2 cellular contexts compared by ENCODE assay signal in the genomic region with DNA sequence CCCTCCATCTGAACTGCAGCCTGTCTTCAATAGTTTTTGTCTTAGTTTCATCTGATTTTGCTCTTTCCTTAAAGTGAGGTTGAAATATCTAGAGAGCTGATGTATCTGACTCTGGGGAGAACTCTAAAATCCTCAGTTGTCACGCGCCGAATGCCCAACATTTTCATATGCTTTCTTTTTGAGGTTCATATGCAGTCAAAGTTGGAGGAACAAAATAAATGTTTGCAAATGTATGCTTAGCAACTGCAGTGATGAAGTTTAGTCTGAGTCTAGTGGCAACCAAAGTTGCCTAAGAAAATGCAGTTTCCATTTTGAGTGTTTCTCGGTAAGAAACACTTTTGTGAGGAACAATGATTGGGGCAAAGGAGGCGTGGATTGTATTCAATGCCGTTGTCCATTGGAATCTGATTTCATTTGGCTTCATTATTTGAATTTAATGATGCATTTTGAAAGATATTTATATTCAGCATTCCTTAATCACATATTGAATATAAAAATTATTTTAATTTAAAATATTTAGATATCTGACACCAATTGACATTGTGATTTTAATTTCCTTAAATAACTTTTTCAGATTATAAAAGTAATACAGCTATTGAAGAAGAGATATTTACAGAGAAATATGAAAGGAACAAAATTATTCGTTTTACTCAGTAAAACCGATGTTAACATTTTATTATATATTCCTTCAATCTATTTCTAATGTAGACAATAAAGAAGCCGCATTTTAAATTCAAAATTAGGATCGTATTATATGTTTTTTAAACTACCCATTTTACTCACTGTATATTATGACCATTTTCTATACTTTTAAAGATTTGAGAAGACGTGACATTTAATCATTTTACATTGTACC.
TF ChIP-seq lines count a peak whose summit lies in the region.

No MANE protein-coding gene starts in this region.

TF ChIP-seq in endothelial cell of umbilical vein, 7 proteins besides CTCF, POLR2A, EP300 and RAD21:
- no peak for TF ChIP-seq POLR2AphosphoS5 (IDR thresholded peaks at IDR 0.05; ENCODE audit: insufficient read depth, low read depth, low read length)
- TF ChIP-seq JUN (IDR thresholded peaks at IDR 0.05; ENCODE audit: borderline replicate concordance, insufficient read depth, insufficient read length, low read depth) = no peak
- TF ChIP-seq EZH2 (IDR thresholded peaks at IDR 0.05; ENCODE audit: borderline replicate concordance, low read depth, low read length, severe bottlenecking) = no peak
- no peak for TF ChIP-seq MYC (IDR thresholded peaks at IDR 0.05; ENCODE audit: low read depth, low read length)
- TF ChIP-seq FOS (IDR thresholded peaks at IDR 0.05; ENCODE audit: borderline replicate concordance, insufficient read depth, low read length) = no peak
- TF ChIP-seq, protein P1, sequence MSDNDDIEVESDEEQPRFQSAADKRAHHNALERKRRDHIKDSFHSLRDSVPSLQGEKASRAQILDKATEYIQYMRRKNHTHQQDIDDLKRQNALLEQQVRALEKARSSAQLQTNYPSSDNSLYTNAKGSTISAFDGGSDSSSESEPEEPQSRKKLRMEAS (IDR thresholded peaks at IDR 0.05; ENCODE audit: insufficient read depth, insufficient read length) = no peak
- TF ChIP-seq GATA2 (IDR thresholded peaks at IDR 0.05; ENCODE audit: insufficient read depth, insufficient read length, low read depth, low read length) = no peak

TF ChIP-seq in HEK293T, 16 proteins besides CTCF, POLR2A, EP300 and RAD21 (continued from another document):
- TF ChIP-seq TARDBP (IDR thresholded peaks at IDR 0.05) (no peak), L3MBTL2 (conservative IDR thresholded peaks at IDR 0.05) (no peak), HDGF (IDR thresholded peaks at IDR 0.05; ENCODE audit: borderline replicate concordance) (no peak), FOXM1 (IDR thresholded peaks at IDR 0.05; ENCODE audit: borderline replicate concordance) (no peak), LEF1 (IDR thresholded peaks at IDR 0.05; ENCODE audit: borderline replicate concordance) (no peak), ARNT (IDR thresholded peaks at IDR 0.05) (no peak), BHLHE40 (IDR thresholded peaks at IDR 0.05; ENCODE audit: borderline replicate concordance) (no peak), CTBP1 (IDR thresholded peaks at IDR 0.05; ENCODE audit: borderline replicate concordance) (no peak), ZNF384 (IDR thresholded peaks at IDR 0.05) (no peak), SP1 (IDR thresholded peaks at IDR 0.05) (no peak), ELF4 (IDR thresholded peaks at IDR 0.05) (no peak), SUZ12 (IDR thresholded peaks at IDR 0.05) (no peak), NFRKB (IDR thresholded peaks at IDR 0.05) (no peak)
- TF ChIP-seq, protein P2, sequence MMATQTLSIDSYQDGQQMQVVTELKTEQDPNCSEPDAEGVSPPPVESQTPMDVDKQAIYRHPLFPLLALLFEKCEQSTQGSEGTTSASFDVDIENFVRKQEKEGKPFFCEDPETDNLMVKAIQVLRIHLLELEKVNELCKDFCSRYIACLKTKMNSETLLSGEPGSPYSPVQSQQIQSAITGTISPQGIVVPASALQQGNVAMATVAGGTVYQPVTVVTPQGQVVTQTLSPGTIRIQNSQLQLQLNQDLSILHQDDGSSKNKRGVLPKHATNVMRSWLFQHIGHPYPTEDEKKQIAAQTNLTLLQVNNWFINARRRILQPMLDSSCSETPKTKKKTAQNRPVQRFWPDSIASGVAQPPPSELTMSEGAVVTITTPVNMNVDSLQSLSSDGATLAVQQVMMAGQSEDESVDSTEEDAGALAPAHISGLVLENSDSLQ (IDR thresholded peaks at IDR 0.05) = no peak
